ENCODE assay signal across 1 cellular context in the genomic region with DNA sequence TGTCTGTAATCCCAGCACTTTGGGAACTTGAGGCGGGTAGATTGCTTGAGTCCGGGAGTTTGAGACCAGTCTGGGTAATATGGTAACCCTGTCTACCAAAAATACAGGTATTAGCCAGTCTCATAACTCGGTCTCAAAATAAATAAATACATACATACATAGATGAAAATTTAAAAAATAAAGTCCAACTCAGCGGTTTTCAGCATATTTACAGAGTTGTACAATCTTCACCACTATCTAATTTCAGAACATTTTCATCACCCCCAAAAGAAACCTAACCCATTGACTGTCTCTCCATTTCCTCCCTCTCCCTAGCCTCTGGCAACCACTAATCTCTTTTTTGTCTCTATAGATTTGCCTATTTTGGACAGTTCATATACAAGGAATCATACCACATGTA.
TF ChIP-seq lines count a peak whose summit lies in the region.

No MANE protein-coding gene starts in this region.

TF ChIP-seq in GM23338, 12 proteins besides CTCF, POLR2A, EP300 and RAD21 (continued from another document):
- TF ChIP-seq, protein P1, sequence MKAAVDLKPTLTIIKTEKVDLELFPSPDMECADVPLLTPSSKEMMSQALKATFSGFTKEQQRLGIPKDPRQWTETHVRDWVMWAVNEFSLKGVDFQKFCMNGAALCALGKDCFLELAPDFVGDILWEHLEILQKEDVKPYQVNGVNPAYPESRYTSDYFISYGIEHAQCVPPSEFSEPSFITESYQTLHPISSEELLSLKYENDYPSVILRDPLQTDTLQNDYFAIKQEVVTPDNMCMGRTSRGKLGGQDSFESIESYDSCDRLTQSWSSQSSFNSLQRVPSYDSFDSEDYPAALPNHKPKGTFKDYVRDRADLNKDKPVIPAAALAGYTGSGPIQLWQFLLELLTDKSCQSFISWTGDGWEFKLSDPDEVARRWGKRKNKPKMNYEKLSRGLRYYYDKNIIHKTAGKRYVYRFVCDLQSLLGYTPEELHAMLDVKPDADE (IDR thresholded peaks at IDR 0.05): no peak
- TF ChIP-seq ZNF114 (CRISPR knock-in tag; IDR thresholded peaks at IDR 0.05) (no peak), STAT1 (IDR thresholded peaks at IDR 0.05; ENCODE audit: unreplicated experiment) (no peak), ZNF331 (CRISPR knock-in tag; IDR thresholded peaks at IDR 0.05; ENCODE audit: low read depth) (no peak), EZH2 (IDR thresholded peaks at IDR 0.05; ENCODE audit: low read depth, unreplicated experiment) (no peak)
- TF ChIP-seq, protein P2, sequence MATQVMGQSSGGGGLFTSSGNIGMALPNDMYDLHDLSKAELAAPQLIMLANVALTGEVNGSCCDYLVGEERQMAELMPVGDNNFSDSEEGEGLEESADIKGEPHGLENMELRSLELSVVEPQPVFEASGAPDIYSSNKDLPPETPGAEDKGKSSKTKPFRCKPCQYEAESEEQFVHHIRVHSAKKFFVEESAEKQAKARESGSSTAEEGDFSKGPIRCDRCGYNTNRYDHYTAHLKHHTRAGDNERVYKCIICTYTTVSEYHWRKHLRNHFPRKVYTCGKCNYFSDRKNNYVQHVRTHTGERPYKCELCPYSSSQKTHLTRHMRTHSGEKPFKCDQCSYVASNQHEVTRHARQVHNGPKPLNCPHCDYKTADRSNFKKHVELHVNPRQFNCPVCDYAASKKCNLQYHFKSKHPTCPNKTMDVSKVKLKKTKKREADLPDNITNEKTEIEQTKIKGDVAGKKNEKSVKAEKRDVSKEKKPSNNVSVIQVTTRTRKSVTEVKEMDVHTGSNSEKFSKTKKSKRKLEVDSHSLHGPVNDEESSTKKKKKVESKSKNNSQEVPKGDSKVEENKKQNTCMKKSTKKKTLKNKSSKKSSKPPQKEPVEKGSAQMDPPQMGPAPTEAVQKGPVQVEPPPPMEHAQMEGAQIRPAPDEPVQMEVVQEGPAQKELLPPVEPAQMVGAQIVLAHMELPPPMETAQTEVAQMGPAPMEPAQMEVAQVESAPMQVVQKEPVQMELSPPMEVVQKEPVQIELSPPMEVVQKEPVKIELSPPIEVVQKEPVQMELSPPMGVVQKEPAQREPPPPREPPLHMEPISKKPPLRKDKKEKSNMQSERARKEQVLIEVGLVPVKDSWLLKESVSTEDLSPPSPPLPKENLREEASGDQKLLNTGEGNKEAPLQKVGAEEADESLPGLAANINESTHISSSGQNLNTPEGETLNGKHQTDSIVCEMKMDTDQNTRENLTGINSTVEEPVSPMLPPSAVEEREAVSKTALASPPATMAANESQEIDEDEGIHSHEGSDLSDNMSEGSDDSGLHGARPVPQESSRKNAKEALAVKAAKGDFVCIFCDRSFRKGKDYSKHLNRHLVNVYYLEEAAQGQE (IDR thresholded peaks at IDR 0.05; ENCODE audit: unreplicated experiment): no peak
